Comparison of ENCODE assay signal across 8 cellular contexts in the genomic region with DNA sequence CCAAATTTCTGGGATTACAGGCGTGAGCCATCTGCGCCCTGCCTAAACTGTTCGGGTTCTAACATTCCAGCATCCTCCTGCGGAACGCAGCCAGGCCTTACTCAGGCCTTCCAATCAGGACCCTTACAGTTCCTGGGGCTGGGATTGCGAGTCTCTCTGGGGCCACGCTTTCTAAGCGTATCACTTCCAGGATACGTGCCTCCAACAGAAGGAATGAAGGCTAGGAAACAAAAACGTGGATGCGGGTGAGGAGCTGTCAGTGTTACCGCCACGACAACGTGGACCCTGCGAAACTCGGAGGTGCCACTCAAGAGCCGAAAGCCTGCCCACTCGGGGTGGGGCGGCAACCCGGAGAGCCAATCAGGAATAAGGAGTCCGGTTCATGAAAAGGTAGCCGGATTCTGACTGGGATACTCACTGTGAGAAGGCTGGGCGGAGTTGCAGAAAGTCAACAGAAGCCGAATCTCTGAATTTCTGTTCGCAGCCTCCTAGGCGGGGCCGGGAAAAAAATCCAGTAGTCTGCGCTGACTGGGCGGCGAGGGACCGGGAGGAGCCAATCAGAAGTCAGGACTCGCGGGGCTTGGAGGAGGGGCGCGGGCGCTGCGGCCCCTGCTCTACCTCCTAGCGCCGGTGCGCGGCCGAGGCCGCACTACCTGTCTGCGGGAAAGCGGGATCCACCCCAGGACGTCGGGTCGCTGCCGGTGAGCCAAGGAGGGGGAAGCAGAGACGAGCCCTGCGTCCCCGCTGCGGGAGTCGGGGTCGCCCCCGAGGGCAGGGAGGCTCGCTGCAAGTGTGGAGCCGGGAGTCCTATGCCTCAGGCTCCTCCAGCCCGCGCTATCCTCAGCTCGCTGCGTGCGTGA. TPM values are rescaled to one million over a fixed set of nuclear protein-coding genes. Genes with fewer than 3 reads are reported as not detected.
DNase-seq lines count a peak whose midpoint lies in the region; ATAC-seq and TF ChIP-seq lines count a peak whose summit lies in the region.

A gene with protein sequence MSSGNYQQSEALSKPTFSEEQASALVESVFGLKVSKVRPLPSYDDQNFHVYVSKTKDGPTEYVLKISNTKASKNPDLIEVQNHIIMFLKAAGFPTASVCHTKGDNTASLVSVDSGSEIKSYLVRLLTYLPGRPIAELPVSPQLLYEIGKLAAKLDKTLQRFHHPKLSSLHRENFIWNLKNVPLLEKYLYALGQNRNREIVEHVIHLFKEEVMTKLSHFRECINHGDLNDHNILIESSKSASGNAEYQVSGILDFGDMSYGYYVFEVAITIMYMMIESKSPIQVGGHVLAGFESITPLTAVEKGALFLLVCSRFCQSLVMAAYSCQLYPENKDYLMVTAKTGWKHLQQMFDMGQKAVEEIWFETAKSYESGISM (plus strand): TSS at position 607 of the 860 bp plus-strand sequence. CDS start 5,512 bp downstream, outside the sequence.

- peaks cover 17% of the 10 kb centered on the region for H3K4me1 ChIP-seq in mononuclear cell (ENCODE audit: insufficient read depth, low read length)

- peaks cover 6% of the 10 kb centered on the region for H3K27me3 Mint-ChIP-seq in IgD-negative memory B cell

- peaks cover 11 to 13% (median 13%) of the 10 kb centered on the region in 3 donors for H3K4me1 Mint-ChIP-seq in IgD-negative memory B cell

- no peaks in the 10 kb centered on the region for H3K9me3 Mint-ChIP-seq in IgD-negative memory B cell

- TF ChIP-seq CTCF in epithelial cell of proximal tubule (conservative IDR thresholded peaks at IDR 0.05; ENCODE audit: low read depth, low read length), result no peak

- H3K27me3 ChIP-seq in mononuclear cell (ENCODE audit: insufficient read depth, low read length), result peaks cover 25% of the 10 kb centered on the region

- peak within 1 kb of the TSS; percentile 87 for H3K4me3 ChIP-seq in epithelial cell of proximal tubule (ENCODE audit: low read depth, low read length)
- peak within 1 kb of the TSS; percentile 44 for H3K4me3 ChIP-seq in mononuclear cell (ENCODE audit: low read length)

- DNase-seq in D341Med (ENCODE audit: low spot score) (peak; percentile 97), OCI-M1 (lab: John Stamatoyannopoulos, UW) (peak; percentile 96), activated T-cell treated with anti-CD3 and anti-CD28 coated beads for 4 hours (peak; percentile 54), epithelial cell of proximal tubule (ENCODE audit: low read depth) (peak; percentile 86)
- DNase-seq in stimulated activated CD8-positive, alpha-beta memory T cell treated with anti-CD3 and anti-CD28 coated beads, Interleukin-2, amount 100 ng/mL, for 1 hour (ENCODE audit: low read depth in 2 of 2), result peak; percentile 20 to 32

- peak within 1 kb of the TSS; percentile 90 to 94 (median 92) for H3K4me3 Mint-ChIP-seq in IgD-negative memory B cell

- H3K36me3 Mint-ChIP-seq in IgD-negative memory B cell, result no peaks in the 10 kb centered on the region

- peak within 1 kb of the TSS in 2 of 3 donors; percentile 24 to 71 for H3K27ac Mint-ChIP-seq in IgD-negative memory B cell

- no peaks in the 10 kb centered on the region for H3K9me3 ChIP-seq in mononuclear cell (ENCODE audit: low read depth, low read length)

- peak; percentile 89 for ATAC-seq in GM21528 (IDR thresholded peaks at IDR 0.05; ENCODE audit: low FRiP score, unreplicated experiment)

RNA-seq across cellular contexts. Expression of the gene that starts here (rescaled TPM):
- not detected for polyA plus RNA-seq in IgD-negative memory B cell
- total RNA-seq in epithelial cell of proximal tubule (1.7 and 7.4 TPM in 2 replicates), mononuclear cell (0.94 TPM)

Comparison
In these comparisons a context has a peak if more than half of its experiments do, and no peak if none do; other contexts are left out.
1. Peak in every context shown above with its lines: DNase-seq, ATAC-seq and H3K4me3 ChIP-seq.
2. DNase-seq: peak in every context shown above with its lines; median percentile 97 in D341Med; 96 in OCI-M1; 86 in epithelial cell of proximal tubule; 54 in activated T-cell treated with anti-CD3 and anti-CD28 coated beads for 4 hours; 26 in stimulated activated CD8-positive, alpha-beta memory T cell treated with anti-CD3 and anti-CD28 coated beads, Interleukin-2, amount 100 ng/mL, for 1 hour.